ENCODE assay signal across 2 cellular contexts in the genomic region with DNA sequence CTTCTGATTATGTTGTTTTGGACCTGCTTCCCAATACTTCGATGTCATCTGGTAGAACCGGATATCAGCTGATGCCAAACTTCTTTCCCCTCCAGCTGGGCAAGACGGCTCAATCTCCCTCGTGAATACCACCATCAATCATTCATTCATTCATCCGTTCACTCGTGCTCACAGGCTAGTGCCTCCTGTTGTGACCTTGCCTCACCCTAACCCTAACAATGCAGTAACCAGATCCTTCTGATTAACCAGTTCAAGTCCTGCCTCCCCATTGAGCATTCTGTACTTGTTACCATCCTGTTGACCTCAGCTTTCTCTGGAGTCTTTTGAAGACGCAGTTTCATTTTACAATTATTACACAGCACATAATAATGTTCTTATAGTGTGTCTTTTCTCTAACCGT.
A peak's percentile ranks its signal among the peaks of the same experiment; 100 is the strongest.
TF ChIP-seq lines count a peak whose summit lies in the region.

No MANE protein-coding gene starts in this region.

TF ChIP-seq in Ishikawa, 13 proteins besides CTCF, POLR2A, EP300 and RAD21:
- TF ChIP-seq YY1 (IDR thresholded peaks at IDR 0.05; ENCODE audit: low read depth) (no peak), FOXM1 (IDR thresholded peaks at IDR 0.05; ENCODE audit: borderline replicate concordance, low read depth) (no peak), MAX (IDR thresholded peaks at IDR 0.05) (no peak), CREB1 (IDR thresholded peaks at IDR 0.05; ENCODE audit: low read depth) (no peak), TAF1 (IDR thresholded peaks at IDR 0.05; ENCODE audit: low read depth) (no peak), NFIC (IDR thresholded peaks at IDR 0.05) (0 out of 2 replicates have a peak, but pooled peaks have one; percentile 20), TEAD4 (IDR thresholded peaks at IDR 0.05) (no peak), TCF12 (IDR thresholded peaks at IDR 0.05; ENCODE audit: low read depth) (0 out of 2 replicates have a peak, but pooled peaks have one; percentile 8), EGR1 (IDR thresholded peaks at IDR 0.05) (no peak), REST (IDR thresholded peaks at IDR 0.05; ENCODE audit: low read depth) (no peak), ZBTB7A (IDR thresholded peaks at IDR 0.05; ENCODE audit: low read depth) (no peak), CEBPB (IDR thresholded peaks at IDR 0.05) (no peak)
- TF ChIP-seq, protein P1, sequence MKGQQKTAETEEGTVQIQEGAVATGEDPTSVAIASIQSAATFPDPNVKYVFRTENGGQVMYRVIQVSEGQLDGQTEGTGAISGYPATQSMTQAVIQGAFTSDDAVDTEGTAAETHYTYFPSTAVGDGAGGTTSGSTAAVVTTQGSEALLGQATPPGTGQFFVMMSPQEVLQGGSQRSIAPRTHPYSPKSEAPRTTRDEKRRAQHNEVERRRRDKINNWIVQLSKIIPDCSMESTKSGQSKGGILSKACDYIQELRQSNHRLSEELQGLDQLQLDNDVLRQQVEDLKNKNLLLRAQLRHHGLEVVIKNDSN (IDR thresholded peaks at IDR 0.05), result no peak

TF ChIP-seq in K562, 482 proteins besides CTCF, POLR2A, EP300 and RAD21:
- TF ChIP-seq RBM14 (IDR thresholded peaks at IDR 0.05; ENCODE audit: borderline replicate concordance, insufficient read depth, low read depth, low read length) (no peak), ZNF24 (IDR thresholded peaks at IDR 0.05) (peak; percentile 79; the same call in 1 of the 2 replicates), MEIS2 (IDR thresholded peaks at IDR 0.05; ENCODE audit: partially characterized antibody) (peak; percentile 17)
- TF ChIP-seq, protein P2, sequence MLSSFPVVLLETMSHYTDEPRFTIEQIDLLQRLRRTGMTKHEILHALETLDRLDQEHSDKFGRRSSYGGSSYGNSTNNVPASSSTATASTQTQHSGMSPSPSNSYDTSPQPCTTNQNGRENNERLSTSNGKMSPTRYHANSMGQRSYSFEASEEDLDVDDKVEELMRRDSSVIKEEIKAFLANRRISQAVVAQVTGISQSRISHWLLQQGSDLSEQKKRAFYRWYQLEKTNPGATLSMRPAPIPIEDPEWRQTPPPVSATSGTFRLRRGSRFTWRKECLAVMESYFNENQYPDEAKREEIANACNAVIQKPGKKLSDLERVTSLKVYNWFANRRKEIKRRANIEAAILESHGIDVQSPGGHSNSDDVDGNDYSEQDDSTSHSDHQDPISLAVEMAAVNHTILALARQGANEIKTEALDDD (IDR thresholded peaks at IDR 0.05), result peak; percentile 65
